ENCODE assay signal across 9 cellular contexts in genomic region chr7:108455833-108456677, GRCh38. TPM values are rescaled to one million over a fixed set of nuclear protein-coding genes. Genes with fewer than 3 reads are reported as not detected.
A peak's percentile ranks its signal among the peaks of the same experiment; 100 is the strongest.
DNase-seq lines count a peak whose midpoint lies in the region; ATAC-seq and TF ChIP-seq lines count a peak whose summit lies in the region.
"Had no signal": no experiment of that assay in that cellular context is flagged by ENCODE, and none has a peak within 500 bp of the region (broad histone marks: within the 10 kb centered on the region; RNA-seq: fewer than 3 reads in every experiment).

TSS of gene NRCAM (minus strand) at chr7:108456436. CDS start at chr7:108240064, 216,372 bp downstream.

- POLR2A ChIA-PET in SK-N-SH (lab: Yijun Ruan, JAX): interaction anchor here (0.6 to 2.4 kb wide), 8 partner anchors 41 to 278 kb away, joined by 3 to 9 read pairs (median 3); partner anchors contain the start of gene PNPLA8

- ATAC-seq in Right ventricle myocardium inferior (no peak), left lobe of liver (peak; percentile 38)
- ATAC-seq: left colon had no signal

- peak within 1 kb of the TSS; percentile 94 for H3K4me2 ChIP-seq in SK-N-SH

- H3F3A ChIP-seq in SK-N-SH (replicated peaks; ENCODE audit: insufficient read depth): no peaks in the 10 kb centered on the region

- H3K27me3 ChIP-seq in cardiac muscle cell: peaks cover 72% of the 10 kb centered on the region
- peaks cover 45% of the 10 kb centered on the region for H3K27me3 ChIP-seq in SK-N-SH (ENCODE audit: insufficient read depth)
- H3K27me3 ChIP-seq in colonic mucosa: peaks cover 40% of the 10 kb centered on the region

- 3% methylated on average over 46 of the region's 93 CpGs for WGBS in SK-N-SH (ENCODE audit: low lambda C conversion rate)

- H3K9ac ChIP-seq in SK-N-SH (no peak within 1 kb of the TSS), colonic mucosa (ENCODE audit: low read depth in 2 of 2, low read length in 2 of 2) (no peak within 1 kb of the TSS)

- TF ChIP-seq CTCF in cardiac muscle cell (IDR thresholded peaks at IDR 0.05; ENCODE audit: low read depth, low read length) (no peak), LNCaP clone FGC (IDR thresholded peaks at IDR 0.05; ENCODE audit: control insufficient read depth, extremely low read depth, insufficient read depth) (no peak), SK-N-SH (IDR thresholded peaks at IDR 0.05) (no peak), colonic mucosa (IDR thresholded peaks at IDR 0.05) (no peak)

- intact Hi-C loops in Right ventricle myocardium inferior (cut with DNase I) (no loop called here), colonic mucosa (cut with DNase I) (loop anchor here (10.0 kb wide), 1 partner anchor 271 kb away; no protein-coding TSS in a partner anchor)

- H3K4me1 ChIP-seq in cardiac muscle cell (ENCODE audit: low read depth) (no peaks in the 10 kb centered on the region), SK-N-SH (ENCODE audit: control insufficient read depth in 1 of 2, insufficient read depth in 2 of 2, low read depth in 1 of 2, low read length in 1 of 2) (peaks cover 0 to 6% of the 10 kb centered on the region in 2 experiments; a peak in 2 of 4 replicates), colonic mucosa (peaks cover 4% of the 10 kb centered on the region)

- peak within 1 kb of the TSS; percentile 35; the same call in 1 of the 2 replicates for H2AFZ ChIP-seq in SK-N-SH (ENCODE audit: low read depth)

- H3K9me2 ChIP-seq in SK-N-SH: no peaks in the 10 kb centered on the region

- no peak for TF ChIP-seq RAD21 in SK-N-SH (IDR thresholded peaks at IDR 0.05; ENCODE audit: low read length)

- DNase-seq in cardiac muscle cell (ENCODE audit: low read depth in 1 of 2, low spot score in 1 of 2) (peak; percentile 85 to 87), Right ventricle myocardium inferior (ENCODE audit: missing footprints) (no peak), LNCaP clone FGC (ENCODE audit: low read depth) (no peak), SK-N-SH (peak; percentile 99), colonic mucosa (no peak), left lobe of liver (ENCODE audit: low spot score) (no peak), T1000 (lab: John Stamatoyannopoulos, UW) (no peak)
- peak; percentile 13 for DNase-seq in stimulated activated CD8-positive, alpha-beta memory T cell treated with anti-CD3 and anti-CD28 coated beads, Interleukin-15, amount 100 ng/mL, for 24 hours (ENCODE audit: low read depth)

- no peaks in the 10 kb centered on the region for H3K36me3 ChIP-seq in cardiac muscle cell
- no peaks in the 10 kb centered on the region for H3K36me3 ChIP-seq in SK-N-SH (replicated peaks in 1 of 2; ENCODE audit: control insufficient read depth in 1 of 2, insufficient read depth in 2 of 2, low read length in 1 of 2)
- H3K36me3 ChIP-seq in colonic mucosa: no peaks in the 10 kb centered on the region

- H3K79me2 ChIP-seq in SK-N-SH (ENCODE audit: insufficient read depth): no peaks in the 10 kb centered on the region

- CTCF ChIA-PET in SK-N-SH (lab: Yijun Ruan, JAX): interaction anchor here (0.6 to 5.6 kb wide), 17 partner anchors 8 to 1748 kb away, joined by 3 to 53 read pairs (median 4); no protein-coding TSS in a partner anchor

- peak in 1 of 2 experiments; percentile 45; a peak in 1 of 4 replicates for TF ChIP-seq EP300 in SK-N-SH (IDR thresholded peaks at IDR 0.05; ENCODE audit: borderline replicate concordance in 1 of 2, low read depth in 1 of 2, low read length in 1 of 2)

- H3K9me3 ChIP-seq in cardiac muscle cell (ENCODE audit: low read depth) (no peaks in the 10 kb centered on the region), SK-N-SH (no peaks in the 10 kb centered on the region), colonic mucosa (no peaks in the 10 kb centered on the region)

- H3K4me3 ChIP-seq in cardiac muscle cell (peak within 1 kb of the TSS; percentile 34), LNCaP clone FGC (ENCODE audit: low read depth, low read length) (peak within 1 kb of the TSS; percentile 34), SK-N-SH (ENCODE audit: low read depth in 2 of 2, low read length in 1 of 2) (peak within 1 kb of the TSS; percentile 59 to 64), colonic mucosa (peak within 1 kb of the TSS; percentile 28)

- H4K20me1 ChIP-seq in SK-N-SH (ENCODE audit: insufficient read depth): no peaks in the 10 kb centered on the region

- H3K27ac ChIP-seq in cardiac muscle cell (no peak within 1 kb of the TSS), SK-N-SH (ENCODE audit: low read depth in 2 of 2, low read length in 1 of 2) (peak within 1 kb of the TSS in 1 of 2 experiments; percentile 88; a peak in 2 of 4 replicates), colonic mucosa (no peak within 1 kb of the TSS)

TF ChIP-seq in SK-N-SH, 30 proteins besides CTCF, POLR2A, EP300 and RAD21:
- TF ChIP-seq, protein P1, sequence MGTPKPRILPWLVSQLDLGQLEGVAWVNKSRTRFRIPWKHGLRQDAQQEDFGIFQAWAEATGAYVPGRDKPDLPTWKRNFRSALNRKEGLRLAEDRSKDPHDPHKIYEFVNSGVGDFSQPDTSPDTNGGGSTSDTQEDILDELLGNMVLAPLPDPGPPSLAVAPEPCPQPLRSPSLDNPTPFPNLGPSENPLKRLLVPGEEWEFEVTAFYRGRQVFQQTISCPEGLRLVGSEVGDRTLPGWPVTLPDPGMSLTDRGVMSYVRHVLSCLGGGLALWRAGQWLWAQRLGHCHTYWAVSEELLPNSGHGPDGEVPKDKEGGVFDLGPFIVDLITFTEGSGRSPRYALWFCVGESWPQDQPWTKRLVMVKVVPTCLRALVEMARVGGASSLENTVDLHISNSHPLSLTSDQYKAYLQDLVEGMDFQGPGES (IDR thresholded peaks at IDR 0.05; ENCODE audit: low read depth, low read length): no peak
- TF ChIP-seq, protein P2, sequence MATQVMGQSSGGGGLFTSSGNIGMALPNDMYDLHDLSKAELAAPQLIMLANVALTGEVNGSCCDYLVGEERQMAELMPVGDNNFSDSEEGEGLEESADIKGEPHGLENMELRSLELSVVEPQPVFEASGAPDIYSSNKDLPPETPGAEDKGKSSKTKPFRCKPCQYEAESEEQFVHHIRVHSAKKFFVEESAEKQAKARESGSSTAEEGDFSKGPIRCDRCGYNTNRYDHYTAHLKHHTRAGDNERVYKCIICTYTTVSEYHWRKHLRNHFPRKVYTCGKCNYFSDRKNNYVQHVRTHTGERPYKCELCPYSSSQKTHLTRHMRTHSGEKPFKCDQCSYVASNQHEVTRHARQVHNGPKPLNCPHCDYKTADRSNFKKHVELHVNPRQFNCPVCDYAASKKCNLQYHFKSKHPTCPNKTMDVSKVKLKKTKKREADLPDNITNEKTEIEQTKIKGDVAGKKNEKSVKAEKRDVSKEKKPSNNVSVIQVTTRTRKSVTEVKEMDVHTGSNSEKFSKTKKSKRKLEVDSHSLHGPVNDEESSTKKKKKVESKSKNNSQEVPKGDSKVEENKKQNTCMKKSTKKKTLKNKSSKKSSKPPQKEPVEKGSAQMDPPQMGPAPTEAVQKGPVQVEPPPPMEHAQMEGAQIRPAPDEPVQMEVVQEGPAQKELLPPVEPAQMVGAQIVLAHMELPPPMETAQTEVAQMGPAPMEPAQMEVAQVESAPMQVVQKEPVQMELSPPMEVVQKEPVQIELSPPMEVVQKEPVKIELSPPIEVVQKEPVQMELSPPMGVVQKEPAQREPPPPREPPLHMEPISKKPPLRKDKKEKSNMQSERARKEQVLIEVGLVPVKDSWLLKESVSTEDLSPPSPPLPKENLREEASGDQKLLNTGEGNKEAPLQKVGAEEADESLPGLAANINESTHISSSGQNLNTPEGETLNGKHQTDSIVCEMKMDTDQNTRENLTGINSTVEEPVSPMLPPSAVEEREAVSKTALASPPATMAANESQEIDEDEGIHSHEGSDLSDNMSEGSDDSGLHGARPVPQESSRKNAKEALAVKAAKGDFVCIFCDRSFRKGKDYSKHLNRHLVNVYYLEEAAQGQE (IDR thresholded peaks at IDR 0.05; ENCODE audit: low read depth, low read length): no peak
- peak; percentile 84 for TF ChIP-seq CHD2 (IDR thresholded peaks at IDR 0.05; ENCODE audit: low read length, partially characterized antibody)
- TF ChIP-seq NFIC (IDR thresholded peaks at IDR 0.05; ENCODE audit: borderline replicate concordance): no peak
- peak; percentile 36; the same call in 1 of the 2 replicates for TF ChIP-seq MXI1 (IDR thresholded peaks at IDR 0.05; ENCODE audit: low read depth, low read length)
- TF ChIP-seq RCOR1 (IDR thresholded peaks at IDR 0.05; ENCODE audit: low read length): 0 out of 2 replicates have a peak, but pooled peaks have one; percentile 44
- TF ChIP-seq GATA2 (CRISPR knock-in tag; IDR thresholded peaks at IDR 0.05): no peak

RNA-seq across cellular contexts. Expression of gene NRCAM, which starts in this region (rescaled TPM):
- total RNA-seq in cardiac muscle cell: 3.4 and 3.9 TPM in 2 replicates
- polyA plus RNA-seq in cardiac muscle cell: 0.76 and 1.2 TPM in 2 replicates
- 0.30 TPM for total RNA-seq in Right ventricle myocardium inferior
- 1.1 and 5.1 TPM in 2 replicates for polyA plus RNA-seq in SK-N-SH (2012; rRNA removed)
- 5.6 and 9.1 TPM in 2 replicates for polyA plus RNA-seq in SK-N-SH (2012; cell fraction: cytosol; rRNA removed)
- 2.2 and 2.6 TPM in 2 replicates for polyA plus RNA-seq in SK-N-SH (2012; cell fraction: nucleus; rRNA removed)
- total RNA-seq in colonic mucosa: 1 to 10 TPM in 1 of 2 donors, under 1 TPM in 1; 0.42 to 1.1 TPM
- 1.1 TPM for total RNA-seq in left lobe of liver

Comparison
In these comparisons a context has a peak if more than half of its experiments do, and no peak if none do; other contexts are left out.
1. DNase-seq: peak in cardiac muscle cell (2 of 2), SK-N-SH (single experiment) and stimulated activated CD8-positive, alpha-beta memory T cell treated with anti-CD3 and anti-CD28 coated beads, Interleukin-15, amount 100 ng/mL, for 24 hours (single experiment); none in Right ventricle myocardium inferior (single experiment), LNCaP clone FGC (single experiment), colonic mucosa (single experiment), left lobe of liver (single experiment) and T1000 (single experiment).
2. Peak in every context shown above with its lines, with median percentiles within 50 percentile points of each other: H3K4me3 ChIP-seq.